In genomic region chr5:14440223-14440597, GRCh38 we compare ENCODE assay signal across 14 cellular contexts.
A peak's percentile ranks its signal among the peaks of the same experiment; 100 is the strongest.
DNase-seq lines count a peak whose midpoint lies in the region; ATAC-seq, FAIRE-seq and TF ChIP-seq lines count a peak whose summit lies in the region.
"Had no signal": no experiment of that assay in that cellular context is flagged by ENCODE, and none has a peak within 500 bp of the region (broad histone marks: within the 10 kb centered on the region; RNA-seq: fewer than 3 reads in every experiment).

No MANE protein-coding gene starts in this region.

- H3K27me3 Mint-ChIP-seq in nephron (ENCODE audit: low read depth): no peaks in the 10 kb centered on the region
- no peaks in the 10 kb centered on the region for H3K27me3 Mint-ChIP-seq in activated CD4-positive, alpha-beta T cell treated with anti-CD3 and anti-CD28 coated beads, Interleukin-2, amount 10 ng/mL, durations not matched to agents 7 days and 5 days

- DNase-seq in MG63 (no peak), epithelial cell of esophagus (ENCODE audit: low read depth) (no peak), thoracic aorta (ENCODE audit: low spot score) (no peak), H54 (ENCODE audit: insufficient read length, low spot score) (no peak)
- DNase-seq in activated CD4-positive, alpha-beta T cell treated with anti-CD3 and anti-CD28 coated beads, Interleukin-2, amount 10 ng/mL, durations not matched to agents 7 days and 5 days: no peak
- no peak for DNase-seq in activated naive CD4-positive, alpha-beta T cell (lab: John Stamatoyannopoulos, UW)
- DNase-seq: activated T-cell treated with anti-CD3 and anti-CD28 coated beads, Interleukin-2, amount 50 U/mL, for 24 hours; Caco-2; cortex of kidney; immature natural killer cell; small intestine had no signal

- ATAC-seq in thoracic aorta (ENCODE audit: insufficient number of reproducible peaks, low FRiP score, low read depth): no peak
- ATAC-seq in HG03457 (IDR thresholded peaks at IDR 0.05; ENCODE audit: unreplicated experiment): no peak
- ATAC-seq: stimulated activated effector memory CD8-positive, alpha-beta T cell treated with anti-CD3 and anti-CD28 coated beads, Interleukin-12 subunit alpha, Interleukin-12 subunit beta, amount 100 ng/mL, for 72 hours had no signal

- FAIRE-seq in H54 (lab: Jason Lieb, UNC): no peak
- FAIRE-seq: small intestine had no signal

- H3K27me3 ChIP-seq in MG63 (no peaks in the 10 kb centered on the region), thoracic aorta (replicated peaks; ENCODE audit: insufficient read depth) (no peaks in the 10 kb centered on the region)

- peak overlapping the region; percentile 63 to 72 for H3K27ac ChIP-seq in thoracic aorta

- H3K36me3 ChIP-seq in MG63 (peaks cover 82% of the 10 kb centered on the region), thoracic aorta (no peaks in the 10 kb centered on the region)

- POLR2A ChIA-PET in activated CD4-positive, alpha-beta T cell treated with anti-CD3 and anti-CD28 coated beads, Interleukin-2, amount 10 ng/mL, durations not matched to agents 7 days and 5 days (lab: Charles Lee): no interaction called here

- H3K27ac Mint-ChIP-seq in nephron: peak overlapping the region; percentile 96 to 97 (median 97)
- H3K27ac Mint-ChIP-seq in activated CD4-positive, alpha-beta T cell treated with anti-CD3 and anti-CD28 coated beads, Interleukin-2, amount 10 ng/mL, durations not matched to agents 7 days and 5 days: no peak overlapping the region
- H3K27ac Mint-ChIP-seq: activated T-cell treated with anti-CD3 and anti-CD28 coated beads, Interleukin-2, amount 50 U/mL, for 24 hours; immature natural killer cell; stimulated activated effector memory CD8-positive, alpha-beta T cell treated with anti-CD3 and anti-CD28 coated beads, Interleukin-12 subunit alpha, Interleukin-12 subunit beta, amount 100 ng/mL, for 72 hours had no signal

- H3K4me3 ChIP-seq in MG63 (peak overlapping the region; percentile 44), epithelial cell of esophagus (ENCODE audit: low read length) (peak overlapping the region; percentile 52), thoracic aorta (peak overlapping the region; percentile 63)

- TF ChIP-seq POLR2A in H54 (IDR thresholded peaks at IDR 0.05; ENCODE audit: low read depth, low read length): no peak

- CTCF ChIA-PET in activated CD4-positive, alpha-beta T cell treated with anti-CD3 and anti-CD28 coated beads, Interleukin-2, amount 10 ng/mL, durations not matched to agents 7 days and 5 days (lab: Charles Lee): no interaction called here

- no peak for TF ChIP-seq CTCF in epithelial cell of esophagus (IDR thresholded peaks at IDR 0.05; ENCODE audit: insufficient read depth, low read depth, low read length, missing control alignments)
- no peak for TF ChIP-seq CTCF in nephron (IDR thresholded peaks at IDR 0.05; ENCODE audit: unreplicated experiment in 3 of 3)
- no peak for TF ChIP-seq CTCF in thoracic aorta (IDR thresholded peaks at IDR 0.05)

- peaks cover 13 to 49% of the 10 kb centered on the region in 2 donors for H3K4me1 ChIP-seq in thoracic aorta (ENCODE audit: control insufficient read depth in 1 of 2, low read depth in 2 of 2)
- H3K4me1 ChIP-seq: Caco-2 had no signal

- H3K9me3 ChIP-seq in MG63: no peaks in the 10 kb centered on the region
- no peaks in the 10 kb centered on the region for H3K9me3 ChIP-seq in thoracic aorta
- H3K9me3 ChIP-seq: Caco-2 had no signal

- H3K9me3 Mint-ChIP-seq in nephron: no peaks in the 10 kb centered on the region
- no peaks in the 10 kb centered on the region for H3K9me3 Mint-ChIP-seq in activated CD4-positive, alpha-beta T cell treated with anti-CD3 and anti-CD28 coated beads, Interleukin-2, amount 10 ng/mL, durations not matched to agents 7 days and 5 days
- H3K9me3 Mint-ChIP-seq: immature natural killer cell; stimulated activated effector memory CD8-positive, alpha-beta T cell treated with anti-CD3 and anti-CD28 coated beads, Interleukin-12 subunit alpha, Interleukin-12 subunit beta, amount 100 ng/mL, for 72 hours had no signal

- peak overlapping the region; percentile 86 to 95 (median 87) for H3K4me3 Mint-ChIP-seq in nephron
- no peak overlapping the region for H3K4me3 Mint-ChIP-seq in activated CD4-positive, alpha-beta T cell treated with anti-CD3 and anti-CD28 coated beads, Interleukin-2, amount 10 ng/mL, durations not matched to agents 7 days and 5 days
- H3K4me3 Mint-ChIP-seq: activated T-cell treated with anti-CD3 and anti-CD28 coated beads, Interleukin-2, amount 50 U/mL, for 24 hours; immature natural killer cell; stimulated activated effector memory CD8-positive, alpha-beta T cell treated with anti-CD3 and anti-CD28 coated beads, Interleukin-12 subunit alpha, Interleukin-12 subunit beta, amount 100 ng/mL, for 72 hours had no signal

- peaks cover 66% of the 10 kb centered on the region for H3K4me1 Mint-ChIP-seq in nephron
- H3K4me1 Mint-ChIP-seq in activated CD4-positive, alpha-beta T cell treated with anti-CD3 and anti-CD28 coated beads, Interleukin-2, amount 10 ng/mL, durations not matched to agents 7 days and 5 days: peaks cover 27% of the 10 kb centered on the region
- H3K4me1 Mint-ChIP-seq: immature natural killer cell had no signal

- peaks cover 36% of the 10 kb centered on the region for H3K36me3 Mint-ChIP-seq in nephron (ENCODE audit: low read depth)
- H3K36me3 Mint-ChIP-seq in activated CD4-positive, alpha-beta T cell treated with anti-CD3 and anti-CD28 coated beads, Interleukin-2, amount 10 ng/mL, durations not matched to agents 7 days and 5 days (ENCODE audit: low read depth): no peaks in the 10 kb centered on the region
- H3K36me3 Mint-ChIP-seq: stimulated activated effector memory CD8-positive, alpha-beta T cell treated with anti-CD3 and anti-CD28 coated beads, Interleukin-12 subunit alpha, Interleukin-12 subunit beta, amount 100 ng/mL, for 72 hours had no signal
